1 cellular context compared by ENCODE assay signal in genomic region chr1:109389638-109390341, GRCh38.
A peak's percentile ranks its signal among the peaks of the same experiment; 100 is the strongest.
TF ChIP-seq lines count a peak whose summit lies in the region.

No MANE protein-coding gene starts in this region.

TF ChIP-seq in K562, 482 proteins besides CTCF, POLR2A, EP300 and RAD21 (continued from another document and continues in another):
- no peak for TF ChIP-seq TCF15 (CRISPR knock-in tag; IDR thresholded peaks at IDR 0.05)
- TF ChIP-seq ZNF41 (CRISPR knock-in tag; conservative IDR thresholded peaks at IDR 0.05): peak; percentile 51; the same call in 1 of the 2 replicates
- no peak for TF ChIP-seq SP2 (IDR thresholded peaks at IDR 0.05; ENCODE audit: extremely low read depth, low read depth, low read length, poor library complexity, severe bottlenecking)
- no peak for TF ChIP-seq ZNF830 (CRISPR knock-in tag; IDR thresholded peaks at IDR 0.05)
- no peak for TF ChIP-seq FOXM1 (IDR thresholded peaks at IDR 0.05; ENCODE audit: low read depth)
- no peak for TF ChIP-seq FOXM1 (CRISPR knock-in tag; IDR thresholded peaks at IDR 0.05; ENCODE audit: low read depth)
- TF ChIP-seq ZBTB33 (CRISPR knock-in tag; IDR thresholded peaks at IDR 0.05): 0 out of 2 replicates have a peak, but pooled peaks have one; percentile 12
- no peak for TF ChIP-seq CHD7 (IDR thresholded peaks at IDR 0.05; ENCODE audit: low read depth, low read length)
- peak; percentile 50 for TF ChIP-seq L3MBTL2 (IDR thresholded peaks at IDR 0.05)
- TF ChIP-seq MITF (IDR thresholded peaks at IDR 0.05): no peak
- peak; percentile 91 for TF ChIP-seq STAT5A (IDR thresholded peaks at IDR 0.05; ENCODE audit: borderline replicate concordance, low read length)
- TF ChIP-seq POLR2AphosphoS5 (IDR thresholded peaks at IDR 0.05; ENCODE audit: control insufficient read depth, insufficient read depth, low read depth, low read length): peak; percentile 75
- TF ChIP-seq COPS2 (conservative IDR thresholded peaks at IDR 0.05): no peak
- no peak for TF ChIP-seq CEBPB (tag; IDR thresholded peaks at IDR 0.05)
- TF ChIP-seq E2F3 (CRISPR knock-in tag; IDR thresholded peaks at IDR 0.05): no peak
- peak in 1 of 2 experiments; percentile 75; a peak in 2 of 4 replicates for TF ChIP-seq KDM1A (IDR thresholded peaks at IDR 0.05)
- TF ChIP-seq SMARCB1 (IDR thresholded peaks at IDR 0.05; ENCODE audit: insufficient read length, low read depth): no peak
- peak; percentile 87 to 89; a peak in 2 of 4 replicates for TF ChIP-seq ARNT (IDR thresholded peaks at IDR 0.05)
- TF ChIP-seq GTF2B (IDR thresholded peaks at IDR 0.05; ENCODE audit: extremely low read depth, insufficient read length): no peak
- no peak for TF ChIP-seq ZNF224 (CRISPR knock-in tag; IDR thresholded peaks at IDR 0.05)
- TF ChIP-seq RAD51 (IDR thresholded peaks at IDR 0.05; ENCODE audit: borderline replicate concordance, low read depth): no peak
- 0 out of 2 replicates have a peak, but pooled peaks have one; percentile 15 for TF ChIP-seq SMAD3 (CRISPR knock-in tag; conservative IDR thresholded peaks at IDR 0.05)
- peak in 1 of 2 experiments; percentile 66; a peak in 2 of 4 replicates for TF ChIP-seq ZNF318 (IDR thresholded peaks at IDR 0.05; ENCODE audit: borderline replicate concordance in 1 of 2, low read depth in 1 of 2)
- TF ChIP-seq ZNF212 (CRISPR knock-in tag; IDR thresholded peaks at IDR 0.05): 0 out of 2 replicates have a peak, but pooled peaks have one; percentile 47
- TF ChIP-seq TEAD4 (IDR thresholded peaks at IDR 0.05; ENCODE audit: low read length): peak; percentile 27; the same call in 1 of the 2 replicates
- TF ChIP-seq TEAD4 (CRISPR knock-in tag; IDR thresholded peaks at IDR 0.05; ENCODE audit: borderline replicate concordance): no peak
- TF ChIP-seq ZNF395 (CRISPR knock-in tag; IDR thresholded peaks at IDR 0.05): peak; percentile 68; the same call in 1 of the 2 replicates
- no peak for TF ChIP-seq ZNF253 (CRISPR knock-in tag; conservative IDR thresholded peaks at IDR 0.05)
- no peak for TF ChIP-seq PYGO2 (tag; IDR thresholded peaks at IDR 0.05)
- TF ChIP-seq CAMTA2 (CRISPR knock-in tag; conservative IDR thresholded peaks at IDR 0.05): no peak
- peak; percentile 85 for TF ChIP-seq ZNF589 (CRISPR knock-in tag; IDR thresholded peaks at IDR 0.05; ENCODE audit: low read depth)
